ENCODE assay signal across 13 cellular contexts in genomic region chr5:132413567-132413966, GRCh38. TPM values are rescaled to one million over a fixed set of nuclear protein-coding genes. Genes with fewer than 3 reads are reported as not detected.
A peak's percentile ranks its signal among the peaks of the same experiment; 100 is the strongest.
DNase-seq lines count a peak whose midpoint lies in the region; ATAC-seq and TF ChIP-seq lines count a peak whose summit lies in the region.
"Had no signal": no experiment of that assay in that cellular context is flagged by ENCODE, and none has a peak within 500 bp of the region (broad histone marks: within the 10 kb centered on the region; RNA-seq: fewer than 3 reads in every experiment).

No MANE protein-coding gene starts in this region.

- H3K4me2 ChIP-seq in fibroblast of lung (ENCODE audit: extremely low read depth, insufficient read depth, low read length), result peak overlapping the region; percentile 73

- intact Hi-C loops in activated CD4-positive, alpha-beta T cell treated with anti-CD3 and anti-CD28 coated beads for 36 hours (cut with DNase I, micrococcal nuclease), result loop anchor here in 1 of 2 experiments (10.0 kb wide), 1 partner anchor 551 kb away; the partner anchor contains the start of gene AFF4
- intact Hi-C loops in head of caudate nucleus (cut with DNase I), result no loop called here

- no peaks in the 10 kb centered on the region for H3K27me3 ChIP-seq in Peyer's patch
- no peaks in the 10 kb centered on the region for H3K27me3 ChIP-seq in fibroblast of lung (ENCODE audit: control insufficient read depth, insufficient read depth, low read length)

- no peak for DNase-seq in activated CD4-positive, alpha-beta T cell treated with anti-CD3 and anti-CD28 coated beads for 36 hours
- no peak for DNase-seq in activated CD4-positive, alpha-beta T cell treated with anti-CD3 and anti-CD28 coated beads, Interleukin-2, amount 50 U/mL, for 4 hours
- no peak for DNase-seq in Peyer's patch
- DNase-seq in fibroblast of lung (ENCODE audit: low read depth in 2 of 2), result no peak
- DNase-seq in head of caudate nucleus, result no peak
- DNase-seq in NCI-H510A (lab: John Stamatoyannopoulos, UW), result no peak
- no peak for DNase-seq in kidney glomerular epithelial cell (lab: John Stamatoyannopoulos, UW)
- DNase-seq: activated CD4-positive, CD25-positive, alpha-beta regulatory T cell; aorta; occipital lobe; RPMI8226; stimulated activated CD4-positive, alpha-beta T cell treated with anti-CD3 and anti-CD28 coated beads, Interleukin-4, amount 100 ng/mL, for 4 hours had no signal

- CTCF ChIA-PET in activated CD4-positive, alpha-beta T cell treated with anti-CD3 and anti-CD28 coated beads for 36 hours (lab: Charles Lee), result interaction anchor here (0.9 to 2.9 kb wide), 4 partner anchors 10 to 87 kb away, joined by 3 to 11 read pairs (median 4); no protein-coding TSS in a partner anchor

- peaks cover 3% of the 10 kb centered on the region for H3K9me3 Mint-ChIP-seq in activated CD4-positive, alpha-beta T cell treated with anti-CD3 and anti-CD28 coated beads for 36 hours (ENCODE audit: low read depth)
- H3K9me3 Mint-ChIP-seq in stimulated activated memory B cell treated with anti-CD40 and anti-IgM and Interleukin-4, amounts not matched to agents 10 μg/mL and 1 μg/mL and 100 μg/mL, for 72 hours, result no peaks in the 10 kb centered on the region

- H3K4me1 ChIP-seq in Peyer's patch, result peaks cover 0 to 60% (median 19%) of the 10 kb centered on the region in 4 donors
- peaks cover 25% of the 10 kb centered on the region for H3K4me1 ChIP-seq in fibroblast of lung (ENCODE audit: control insufficient read depth, extremely low read depth, insufficient read depth, low read length)

- peak overlapping the region; percentile 83 for H3K4me3 Mint-ChIP-seq in activated CD4-positive, alpha-beta T cell treated with anti-CD3 and anti-CD28 coated beads for 36 hours
- peak overlapping the region; percentile 45 for H3K4me3 Mint-ChIP-seq in stimulated activated memory B cell treated with anti-CD40 and anti-IgM and Interleukin-4, amounts not matched to agents 10 μg/mL and 1 μg/mL and 100 μg/mL, for 72 hours

- H2AFZ ChIP-seq in fibroblast of lung (ENCODE audit: low read length), result no peak overlapping the region

- H3K27ac ChIP-seq in Peyer's patch (peak overlapping the region; percentile 49 to 100 (median 98)), fibroblast of lung (ENCODE audit: insufficient read depth, low read length) (peak overlapping the region; percentile 34)

- TF ChIP-seq POLR2A in Peyer's patch (IDR thresholded peaks at IDR 0.05), result no peak

- no peaks in the 10 kb centered on the region for H3K36me3 ChIP-seq in Peyer's patch
- H3K36me3 ChIP-seq in fibroblast of lung (ENCODE audit: control insufficient read depth, insufficient read depth, low read length), result no peaks in the 10 kb centered on the region

- H3K36me3 Mint-ChIP-seq in activated CD4-positive, alpha-beta T cell treated with anti-CD3 and anti-CD28 coated beads for 36 hours (ENCODE audit: low read depth), result peaks cover 27% of the 10 kb centered on the region
- peaks cover 17% of the 10 kb centered on the region for H3K36me3 Mint-ChIP-seq in stimulated activated memory B cell treated with anti-CD40 and anti-IgM and Interleukin-4, amounts not matched to agents 10 μg/mL and 1 μg/mL and 100 μg/mL, for 72 hours

- H3K4me1 Mint-ChIP-seq in activated CD4-positive, alpha-beta T cell treated with anti-CD3 and anti-CD28 coated beads for 36 hours, result peaks cover 65% of the 10 kb centered on the region
- peaks cover 79% of the 10 kb centered on the region for H3K4me1 Mint-ChIP-seq in stimulated activated memory B cell treated with anti-CD40 and anti-IgM and Interleukin-4, amounts not matched to agents 10 μg/mL and 1 μg/mL and 100 μg/mL, for 72 hours

- H3K9me3 ChIP-seq in Peyer's patch, result no peaks in the 10 kb centered on the region
- no peaks in the 10 kb centered on the region for H3K9me3 ChIP-seq in fibroblast of lung (ENCODE audit: control insufficient read depth, insufficient read depth, low read depth, low read length)

- TF ChIP-seq CTCF in Peyer's patch (IDR thresholded peaks at IDR 0.05) (no peak), fibroblast of lung (conservative IDR thresholded peaks at IDR 0.05 in 1 of 2, IDR thresholded peaks at IDR 0.05 in 1 of 2; ENCODE audit: low read depth in 1 of 2, low read length in 2 of 2) (no peak)

- peak overlapping the region; percentile 98 for H3K27ac Mint-ChIP-seq in activated CD4-positive, alpha-beta T cell treated with anti-CD3 and anti-CD28 coated beads for 36 hours
- peak overlapping the region; percentile 98 for H3K27ac Mint-ChIP-seq in stimulated activated memory B cell treated with anti-CD40 and anti-IgM and Interleukin-4, amounts not matched to agents 10 μg/mL and 1 μg/mL and 100 μg/mL, for 72 hours

- H3K4me3 ChIP-seq in Peyer's patch (peak overlapping the region in 1 of 4 donors; percentile 69), fibroblast of lung (replicated peaks in 1 of 4; ENCODE audit: control extremely low read depth in 1 of 4, insufficient read depth in 1 of 4, low read depth in 3 of 4, low read length in 4 of 4) (peak overlapping the region in 2 of 4 experiments; percentile 67 to 88)

- ATAC-seq in activated CD4-positive, alpha-beta T cell treated with anti-CD3 and anti-CD28 coated beads for 36 hours, result no peak
- ATAC-seq in stimulated activated memory B cell treated with anti-CD40 and anti-IgM and Interleukin-4, amounts not matched to agents 10 μg/mL and 1 μg/mL and 100 μg/mL, for 72 hours, result no peak

- no peaks in the 10 kb centered on the region for H4K20me1 ChIP-seq in fibroblast of lung (ENCODE audit: control insufficient read depth, extremely low read depth, insufficient read depth, low read length)

- no peak overlapping the region for H3K9ac ChIP-seq in fibroblast of lung (ENCODE audit: insufficient read depth, low read length)

- H3K79me2 ChIP-seq in fibroblast of lung (ENCODE audit: control insufficient read depth, insufficient read depth, low read length), result peaks cover 42% of the 10 kb centered on the region

- POLR2A ChIA-PET in activated CD4-positive, alpha-beta T cell treated with anti-CD3 and anti-CD28 coated beads for 36 hours (lab: Charles Lee), result interaction anchor here (0.6 kb wide), 3 partner anchors 77 to 82 kb away, joined by 3 to 7 read pairs (median 5); partner anchors contain the start of gene IRF1

- no peaks in the 10 kb centered on the region for H3K27me3 Mint-ChIP-seq in activated CD4-positive, alpha-beta T cell treated with anti-CD3 and anti-CD28 coated beads for 36 hours
- H3K27me3 Mint-ChIP-seq in stimulated activated memory B cell treated with anti-CD40 and anti-IgM and Interleukin-4, amounts not matched to agents 10 μg/mL and 1 μg/mL and 100 μg/mL, for 72 hours, result no peaks in the 10 kb centered on the region

RNA-seq across cellular contexts. Expression of gene SLC22A5, which starts 44.1 kb away (rescaled TPM):
- 1 to 10 TPM; 3.7 to 4.9 TPM for total RNA-seq in activated CD4-positive, alpha-beta T cell treated with anti-CD3 and anti-CD28 coated beads for 36 hours
- total RNA-seq in Peyer's patch (100 to 1,000 TPM in 2 of 4 donors, 10 to 100 TPM in 2; 25.6 to 152 (median 110) TPM), fibroblast of lung (7.7 and 8.8 TPM in 2 replicates)
- polyA plus RNA-seq in fibroblast of lung, result 3.4 and 8.2 TPM in 2 replicates
- polyA plus RNA-seq in fibroblast of lung (2012), result 2.1 and 3.3 TPM in 2 replicates
- 35.8 and 42.9 TPM in 2 replicates for polyA minus RNA-seq in fibroblast of lung (ENCODE audit: low replicate concordance)
